ENCODE assay signal across 20 cellular contexts in the genomic region with DNA sequence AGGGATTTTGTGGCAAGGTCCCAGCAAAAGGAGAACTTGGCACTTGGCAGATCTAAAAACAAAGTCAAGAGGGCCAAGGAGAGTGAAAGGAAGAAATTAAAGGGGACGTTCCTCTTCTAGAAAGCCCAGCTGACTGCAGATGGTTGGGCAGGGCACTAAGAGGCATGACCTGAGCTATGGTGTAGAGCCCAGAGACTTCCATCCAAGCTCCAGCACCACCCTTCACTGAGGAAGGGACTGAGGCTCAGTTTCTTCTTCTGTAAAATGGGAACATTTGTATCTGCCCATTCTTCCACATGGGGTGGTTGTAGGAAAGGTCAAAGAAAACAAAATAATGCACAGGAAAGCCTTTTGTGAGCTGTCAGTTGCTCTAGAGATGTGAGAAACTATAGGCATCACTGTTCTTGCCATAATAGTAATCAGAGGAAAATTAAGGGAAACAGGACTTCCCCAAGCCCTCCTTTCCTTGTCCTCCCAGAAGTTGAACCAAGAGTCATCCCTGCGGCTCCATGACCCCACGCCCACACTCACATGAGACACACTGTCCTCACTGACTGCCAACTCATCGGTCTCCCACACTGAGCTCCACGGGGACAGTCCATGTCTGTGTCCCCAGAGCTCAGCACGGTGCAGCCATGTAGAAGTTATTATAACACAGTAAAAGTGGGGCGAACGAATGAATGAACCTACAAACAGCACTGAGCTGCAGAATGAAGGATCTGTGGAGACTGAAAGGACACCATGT. TPM values are rescaled to one million over a fixed set of nuclear protein-coding genes. Genes with fewer than 3 reads are reported as not detected.
DNase-seq lines count a peak whose midpoint lies in the region; ATAC-seq, FAIRE-seq and TF ChIP-seq lines count a peak whose summit lies in the region.
"Had no signal": no experiment of that assay in that cellular context is flagged by ENCODE, and none has a peak within 500 bp of the region (broad histone marks: within the 10 kb centered on the region; RNA-seq: fewer than 3 reads in every experiment).

No MANE protein-coding gene starts in this region.

- no peaks in the 10 kb centered on the region for H3K4me1 ChIP-seq in HepG2 (ENCODE audit: insufficient read depth, low read length)
- no peaks in the 10 kb centered on the region for H3K4me1 ChIP-seq in mesenchymal stem cell (ENCODE audit: control insufficient read depth, insufficient read depth, low read depth, low read length)
- H3K4me1 ChIP-seq in thyroid gland: peaks cover 4 to 10% of the 10 kb centered on the region in 2 donors

- no peak overlapping the region for H2AFZ ChIP-seq in HepG2 (ENCODE audit: low read length)
- no peak overlapping the region for H2AFZ ChIP-seq in mesenchymal stem cell (ENCODE audit: low read depth, low read length)
- H2AFZ ChIP-seq: GM23338 had no signal

- H3K27me3 ChIP-seq in HepG2 (ENCODE audit: control insufficient read depth in 1 of 2, insufficient read depth in 2 of 2, low read length in 2 of 2) (peaks cover 1 to 36% of the 10 kb centered on the region in 2 experiments; a peak in 4 of 5 replicates), mesenchymal stem cell (ENCODE audit: control insufficient read depth in 1 of 2, insufficient read depth in 1 of 2, low read length in 2 of 2) (peaks cover 8 to 37% of the 10 kb centered on the region in 2 experiments), thyroid gland (no peaks in the 10 kb centered on the region)
- H3K27me3 ChIP-seq: BLaER1 treated with 17β-estradiol and CSF1 and Interleukin-3, amounts not matched to agents 10 nM and 100 nM had no signal

- peaks cover 50% of the 10 kb centered on the region for H3K4me1 Mint-ChIP-seq in CD14-positive monocyte
- H3K4me1 Mint-ChIP-seq in progenitor cell of endocrine pancreas (ENCODE audit: low read depth): peaks cover 9% of the 10 kb centered on the region
- H3K4me1 Mint-ChIP-seq: CD4-positive, alpha-beta memory T cell; GM23338 had no signal

- H2BK5ac ChIP-seq in mesenchymal stem cell (ENCODE audit: low read depth, low read length, poor library complexity, severe bottlenecking): no peak overlapping the region

- H2BK12ac ChIP-seq in mesenchymal stem cell (ENCODE audit: low read length in 2 of 2): no peak overlapping the region

- TF ChIP-seq CTCF in CD14-positive monocyte (IDR thresholded peaks at IDR 0.05) (no peak), NB4 (IDR thresholded peaks at IDR 0.05; ENCODE audit: low read depth, low read length) (no peak), HepG2 (CRISPR knock-in tag; IDR thresholded peaks at IDR 0.05) (no peak), omental fat pad (IDR thresholded peaks at IDR 0.05) (no peak), progenitor cell of endocrine pancreas (IDR thresholded peaks at IDR 0.05; ENCODE audit: unreplicated experiment) (no peak), thyroid gland (IDR thresholded peaks at IDR 0.05) (no peak)

- H3K27ac Mint-ChIP-seq in CD14-positive monocyte (peak overlapping the region in 6 of 7 donors; percentile 35 to 82 (median 62)), progenitor cell of endocrine pancreas (no peak overlapping the region)
- H3K27ac Mint-ChIP-seq: CD4-positive, alpha-beta memory T cell; GM23338 had no signal

- peaks cover 85 to 99% of the 10 kb centered on the region in 2 donors for H3K36me3 Mint-ChIP-seq in CD14-positive monocyte
- H3K36me3 Mint-ChIP-seq in progenitor cell of endocrine pancreas (ENCODE audit: insufficient read depth): no peaks in the 10 kb centered on the region
- H3K36me3 Mint-ChIP-seq: CD4-positive, alpha-beta memory T cell had no signal

- no peak for TF ChIP-seq EP300 in HepG2 (IDR thresholded peaks at IDR 0.05; ENCODE audit: low read depth in 2 of 2, low read length in 2 of 2)
- no peak for TF ChIP-seq EP300 in HepG2 (CRISPR knock-in tag; IDR thresholded peaks at IDR 0.05; ENCODE audit: borderline replicate concordance)

- ATAC-seq in HepG2 (no peak), omental fat pad (ENCODE audit: low FRiP score) (peak; percentile 28), HG03439 (IDR thresholded peaks at IDR 0.05; ENCODE audit: unreplicated experiment) (no peak)
- ATAC-seq: GM23338 had no signal

- no peak overlapping the region for H4K91ac ChIP-seq in mesenchymal stem cell (ENCODE audit: low read length)

- no peaks in the 10 kb centered on the region for H3K9me3 ChIP-seq in HepG2 (ENCODE audit: low read length)
- H3K9me3 ChIP-seq in mesenchymal stem cell (ENCODE audit: control insufficient read depth, low read length): no peaks in the 10 kb centered on the region
- no peaks in the 10 kb centered on the region for H3K9me3 ChIP-seq in thyroid gland
- H3K9me3 ChIP-seq: BLaER1 treated with 17β-estradiol and CSF1 and Interleukin-3, amounts not matched to agents 10 nM and 100 nM had no signal

- no peak overlapping the region for H3K4me3 Mint-ChIP-seq in CD14-positive monocyte
- no peak overlapping the region for H3K4me3 Mint-ChIP-seq in progenitor cell of endocrine pancreas (ENCODE audit: low read depth)
- H3K4me3 Mint-ChIP-seq: CD4-positive, alpha-beta memory T cell; GM23338 had no signal

- H2BK15ac ChIP-seq in mesenchymal stem cell (ENCODE audit: low read depth, poor library complexity, severe bottlenecking): no peak overlapping the region

- no peaks in the 10 kb centered on the region for H3K79me2 ChIP-seq in HepG2 (ENCODE audit: insufficient read depth, low read length)

- intact Hi-C loops in CD14-positive monocyte (cut with micrococcal nuclease): no loop called here
- intact Hi-C loops in HepG2 (cut with micrococcal nuclease; ENCODE audit: unreplicated experiment): no loop called here
- intact Hi-C loops in thyroid gland (cut with DNase I): no loop called here

- no peak overlapping the region for H3K4ac ChIP-seq in mesenchymal stem cell (ENCODE audit: low read depth in 1 of 2, low read length in 2 of 2)

- H3K79me1 ChIP-seq in mesenchymal stem cell (replicated peaks; ENCODE audit: low read length, poor library complexity, severe bottlenecking): no peaks in the 10 kb centered on the region

- H3K4me3 ChIP-seq in NB4 (ENCODE audit: low read depth, low read length) (no peak overlapping the region), HepG2 (replicated peaks in 1 of 3; ENCODE audit: insufficient read depth in 1 of 3, low read depth in 2 of 3, low read length in 3 of 3) (no peak overlapping the region), mesenchymal stem cell (ENCODE audit: insufficient read depth in 1 of 2, low read depth in 1 of 2, low read length in 2 of 2) (no peak overlapping the region), thyroid gland (replicated peaks in 1 of 3) (no peak overlapping the region)
- H3K4me3 ChIP-seq: BLaER1 treated with 17β-estradiol and CSF1 and Interleukin-3, amounts not matched to agents 10 nM and 100 nM; GM23338 had no signal

- H2BK120ac ChIP-seq in mesenchymal stem cell (ENCODE audit: low read depth, low read length): no peak overlapping the region

- 48% methylated on average over 8 of the region's 8 CpGs for WGBS in HepG2 (ENCODE audit: low lambda C conversion rate)
- 74% methylated on average over 6 of the region's 8 CpGs for WGBS in mesenchymal stem cell
- WGBS in thyroid gland, 2 donors: 66 to 83% methylated on average over 8 of the region's 8 CpGs

- POLR2A ChIA-PET in HepG2 (lab: Yijun Ruan, JAX): interaction anchor here (1.3 kb wide), 1 partner anchor 34 kb away, joined by 3 read pairs; a partner anchor contains a TSS

- BruUV-seq in HepG2 (replicated peaks; lab: Mats Ljungman, UMichigan): no TSS peak

- in situ Hi-C loops in HepG2 (cut with HindIII; ENCODE audit: extremely low pct_ligation_motif_present, low pct_unique_long_range_greater_than_20kb): no loop called here

- CTCF ChIA-PET in HepG2 (lab: Yijun Ruan, JAX; ENCODE audit: low intra/inter-chr PET ratio, low total read pairs): no interaction called here

- H3K9ac ChIP-seq in HepG2 (ENCODE audit: insufficient read depth, low read depth, low read length): no peak overlapping the region
- no peak overlapping the region for H3K9ac ChIP-seq in mesenchymal stem cell (ENCODE audit: low read length)
- H3K9ac ChIP-seq: BLaER1 treated with 17β-estradiol and CSF1 and Interleukin-3, amounts not matched to agents 10 nM and 100 nM had no signal

- H3K23ac ChIP-seq in mesenchymal stem cell (ENCODE audit: low read length in 2 of 2): no peak overlapping the region

- H3K27me3 Mint-ChIP-seq in CD14-positive monocyte (ENCODE audit: low read depth in 3 of 3) (peaks cover 0 to 3% (median 0%) of the 10 kb centered on the region in 3 donors), progenitor cell of endocrine pancreas (peaks cover 53% of the 10 kb centered on the region)

- H3K14ac ChIP-seq in mesenchymal stem cell (ENCODE audit: low read length in 2 of 2): no peak overlapping the region

- peaks cover 0 to 2% (median 0%) of the 10 kb centered on the region in 7 donors for H3K9me3 Mint-ChIP-seq in CD14-positive monocyte
- no peaks in the 10 kb centered on the region for H3K9me3 Mint-ChIP-seq in progenitor cell of endocrine pancreas (ENCODE audit: low read depth)
- H3K9me3 Mint-ChIP-seq: CD4-positive, alpha-beta memory T cell; GM23338 had no signal

- no peak overlapping the region for H3K18ac ChIP-seq in mesenchymal stem cell (ENCODE audit: low read depth in 1 of 2, low read length in 2 of 2)

- H4K20me1 ChIP-seq in HepG2 (ENCODE audit: insufficient read depth, low read length): no peaks in the 10 kb centered on the region

- FAIRE-seq in HepG2 (lab: Jason Lieb, UNC): no peak
- FAIRE-seq: G401.6, GM12891 had no signal

- H2AK5ac ChIP-seq in mesenchymal stem cell (ENCODE audit: low read length, severe bottlenecking): no peak overlapping the region

- H3K36me3 ChIP-seq in HepG2 (replicated peaks in 1 of 2; ENCODE audit: control insufficient read depth in 1 of 2, insufficient read depth in 2 of 2, low read length in 2 of 2) (no peaks in the 10 kb centered on the region), mesenchymal stem cell (ENCODE audit: control insufficient read depth in 1 of 2, insufficient read depth in 2 of 2, low read depth in 1 of 2, low read length in 2 of 2) (no peaks in the 10 kb centered on the region), thyroid gland (no peaks in the 10 kb centered on the region)

- DNase-seq in CD14-positive monocyte (ENCODE audit: low spot score): no peak
- peak; percentile 15 for DNase-seq in NB4 (ENCODE audit: low read depth)
- no peak for DNase-seq in HepG2 (ENCODE audit: low spot score)
- DNase-seq in omental fat pad (ENCODE audit: low spot score): no peak
- no peak for DNase-seq in progenitor cell of endocrine pancreas (ENCODE audit: low spot score, unreplicated experiment)
- DNase-seq in mesenchymal stem cell: no peak
- DNase-seq in thyroid gland: no peak
- DNase-seq: ACHN; CD4-positive, alpha-beta memory T cell; DMS153; DMS79 treated with DMSO at 0.1 percent for 48 hours; EL; H7 had no signal

- H3K27ac ChIP-seq in HepG2 (ENCODE audit: extremely low read length, insufficient read depth, low read length): no peak overlapping the region
- no peak overlapping the region for H3K27ac ChIP-seq in mesenchymal stem cell (ENCODE audit: low read length, poor library complexity, severe bottlenecking)
- H3K27ac ChIP-seq in thyroid gland: no peak overlapping the region
- H3K27ac ChIP-seq: BLaER1 treated with 17β-estradiol and CSF1 and Interleukin-3, amounts not matched to agents 10 nM and 100 nM; HL-60 had no signal

- no peak overlapping the region for H3K4me2 ChIP-seq in HepG2 (ENCODE audit: low read depth, low read length)
- H3K4me2 ChIP-seq in mesenchymal stem cell (ENCODE audit: low read length, poor library complexity, severe bottlenecking): no peak overlapping the region
- H3K4me2 ChIP-seq: GM23338 had no signal

- no peak for TF ChIP-seq POLR2A in NB4 (IDR thresholded peaks at IDR 0.05; ENCODE audit: extremely low read depth, insufficient read length)
- TF ChIP-seq POLR2A in HepG2 (IDR thresholded peaks at IDR 0.05; ENCODE audit: insufficient read depth in 1 of 2, low read depth in 2 of 2, low read length in 2 of 2): no peak
- TF ChIP-seq POLR2A in thyroid gland (IDR thresholded peaks at IDR 0.05): no peak

- TF ChIP-seq RAD21 in HepG2 (CRISPR knock-in tag; IDR thresholded peaks at IDR 0.05): no peak

- no peak overlapping the region for H4K8ac ChIP-seq in mesenchymal stem cell (ENCODE audit: low read length)

RNA-seq across cellular contexts. Expression of a gene that starts 10.4 kb away (rescaled TPM):
- 100 to 1,000 TPM; 112 to 175 TPM for polyA plus RNA-seq in CD14-positive monocyte
- total RNA-seq in HepG2 (2016; rRNA removed; fragmentation: Illumina TruSeq; extraction: Trizol): not detected in 2 replicates
- total RNA-seq in HepG2 (2016; cell fraction: cytosol; rRNA removed; fragmentation: Illumina TruSeq; extraction: Trizol; ENCODE audit: low read depth): not detected in 2 replicates
- not detected in 2 replicates for total RNA-seq in HepG2 (2016; cell fraction: insoluble cytoplasmic fraction; rRNA removed; fragmentation: Illumina TruSeq; extraction: Trizol)
- not detected in 2 replicates for total RNA-seq in HepG2 (2016; cell fraction: membrane; rRNA removed; fragmentation: Illumina TruSeq; extraction: Trizol)
- total RNA-seq in HepG2 (2016; cell fraction: nucleus; rRNA removed; fragmentation: Illumina TruSeq; extraction: Trizol): not detected in 2 replicates
- polyA plus RNA-seq in HepG2 (2011; rRNA removed): not detected in 2 replicates
- polyA plus RNA-seq in HepG2 (2011; cell fraction: cytosol; rRNA removed): not detected in 2 replicates
- not detected in 2 replicates for polyA plus RNA-seq in HepG2 (2011; cell fraction: nucleus; rRNA removed)
- polyA plus RNA-seq in HepG2 (2012): not detected in 2 replicates
- not detected in 2 replicates for polyA plus RNA-seq in HepG2 (2016; cell fraction: cytosol; fragmentation: Illumina TruSeq; extraction: Trizol; ENCODE audit: low read depth)
- not detected in 2 replicates for polyA plus RNA-seq in HepG2 (2016; cell fraction: insoluble cytoplasmic fraction; fragmentation: Illumina TruSeq; extraction: Trizol; ENCODE audit: low read depth)
- not detected in 2 replicates for polyA plus RNA-seq in HepG2 (2016; cell fraction: membrane; fragmentation: Illumina TruSeq; extraction: Trizol; ENCODE audit: low read depth)
- not detected in 2 replicates for polyA plus RNA-seq in HepG2 (2016; cell fraction: nucleus; fragmentation: Illumina TruSeq; extraction: Trizol; ENCODE audit: insufficient read depth, low read depth)
- polyA minus RNA-seq in HepG2 (2011; rRNA and poly(A)+ RNA removed; ENCODE audit: low replicate concordance): not detected in 2 replicates
- not detected in 2 replicates for polyA minus RNA-seq in HepG2 (2011; cell fraction: cytosol; rRNA and poly(A)+ RNA removed)
- polyA minus RNA-seq in HepG2 (2011; cell fraction: nucleus; rRNA and poly(A)+ RNA removed): not detected in 2 replicates
- total RNA-seq in omental fat pad: 1 to 10 TPM in 3 of 4 donors, not detected in 1; 1.1 to 2.5 (median 2.2) TPM
- total RNA-seq in progenitor cell of endocrine pancreas: not detected in 2 replicates
- not detected for polyA plus RNA-seq in mesenchymal stem cell (2013, experiment 1 of 2)
- polyA plus RNA-seq in mesenchymal stem cell (2013, experiment 2 of 2): not detected
- total RNA-seq in thyroid gland: not detected
- total RNA-seq: A172, GM23338, H7 had no signal
- polyA plus RNA-seq: CD4-positive, alpha-beta memory T cell; GM23338 had no signal

RNA-seq across cellular contexts. Expression of a gene that starts 34.8 kb away (rescaled TPM):
- polyA plus RNA-seq in CD14-positive monocyte (10 to 100 TPM; 26.8 to 40.9 TPM), HepG2 (2011; rRNA removed) (3.7 and 4.7 TPM in 2 replicates)
- total RNA-seq in HepG2 (2016; rRNA removed; fragmentation: Illumina TruSeq; extraction: Trizol) (0.91 and 1.1 TPM in 2 replicates), omental fat pad (1 to 10 TPM in 2 of 4 donors, under 1 TPM in 2; 0.48 to 3.0 (median 1.4) TPM), progenitor cell of endocrine pancreas (3.2 TPM in 2 replicates), thyroid gland (1 to 10 TPM in 1 of 4 donors, under 1 TPM in 3; 0.33 to 1.8 (median 0.39) TPM)
- total RNA-seq in HepG2 (2016; cell fraction: cytosol; rRNA removed; fragmentation: Illumina TruSeq; extraction: Trizol; ENCODE audit: low read depth): 0.30 TPM in 1 of 2 replicates, not detected in the other
- 0.73 and 1.0 TPM in 2 replicates for total RNA-seq in HepG2 (2016; cell fraction: insoluble cytoplasmic fraction; rRNA removed; fragmentation: Illumina TruSeq; extraction: Trizol)
- total RNA-seq in HepG2 (2016; cell fraction: membrane; rRNA removed; fragmentation: Illumina TruSeq; extraction: Trizol): 0.83 and 0.93 TPM in 2 replicates
- total RNA-seq in HepG2 (2016; cell fraction: nucleus; rRNA removed; fragmentation: Illumina TruSeq; extraction: Trizol): 0.96 and 1.3 TPM in 2 replicates
- polyA plus RNA-seq in HepG2 (2011; cell fraction: cytosol; rRNA removed): 2.1 and 2.8 TPM in 2 replicates
- polyA plus RNA-seq in HepG2 (2011; cell fraction: nucleus; rRNA removed): 7.0 and 8.4 TPM in 2 replicates
- 1.8 and 2.4 TPM in 2 replicates for polyA plus RNA-seq in HepG2 (2012)
- 0.18 and 0.22 TPM in 2 replicates for polyA plus RNA-seq in HepG2 (2016; cell fraction: cytosol; fragmentation: Illumina TruSeq; extraction: Trizol; ENCODE audit: low read depth)
- 0.83 and 0.93 TPM in 2 replicates for polyA plus RNA-seq in HepG2 (2016; cell fraction: insoluble cytoplasmic fraction; fragmentation: Illumina TruSeq; extraction: Trizol; ENCODE audit: low read depth)
- 0.48 and 0.49 TPM in 2 replicates for polyA plus RNA-seq in HepG2 (2016; cell fraction: membrane; fragmentation: Illumina TruSeq; extraction: Trizol; ENCODE audit: low read depth)
- polyA plus RNA-seq in HepG2 (2016; cell fraction: nucleus; fragmentation: Illumina TruSeq; extraction: Trizol; ENCODE audit: insufficient read depth, low read depth): 2.4 and 2.8 TPM in 2 replicates
- polyA minus RNA-seq in HepG2 (2011; rRNA and poly(A)+ RNA removed; ENCODE audit: low replicate concordance): 2.2 TPM in 1 of 2 replicates, not detected in the other
- polyA minus RNA-seq in HepG2 (2011; cell fraction: cytosol; rRNA and poly(A)+ RNA removed): 0.70 and 2.0 TPM in 2 replicates
- polyA minus RNA-seq in HepG2 (2011; cell fraction: nucleus; rRNA and poly(A)+ RNA removed): 1.4 and 1.7 TPM in 2 replicates
- 2.4 TPM for polyA plus RNA-seq in mesenchymal stem cell (2013, experiment 1 of 2)
- polyA plus RNA-seq in mesenchymal stem cell (2013, experiment 2 of 2): 1.9 TPM
- total RNA-seq: A172 had no signal

RNA-seq across cellular contexts. Expression of a gene that starts 46.1 kb away (rescaled TPM):
- 100 to 1,000 TPM; 131 to 149 TPM for polyA plus RNA-seq in CD14-positive monocyte
- total RNA-seq in HepG2 (2016; rRNA removed; fragmentation: Illumina TruSeq; extraction: Trizol): 138 and 169 TPM in 2 replicates
- 27.0 and 28.2 TPM in 2 replicates for total RNA-seq in HepG2 (2016; cell fraction: cytosol; rRNA removed; fragmentation: Illumina TruSeq; extraction: Trizol; ENCODE audit: low read depth)
- total RNA-seq in HepG2 (2016; cell fraction: insoluble cytoplasmic fraction; rRNA removed; fragmentation: Illumina TruSeq; extraction: Trizol): 118 and 171 TPM in 2 replicates
- 64.4 and 79.9 TPM in 2 replicates for total RNA-seq in HepG2 (2016; cell fraction: membrane; rRNA removed; fragmentation: Illumina TruSeq; extraction: Trizol)
- 75.3 and 85.2 TPM in 2 replicates for total RNA-seq in HepG2 (2016; cell fraction: nucleus; rRNA removed; fragmentation: Illumina TruSeq; extraction: Trizol)
- polyA plus RNA-seq in HepG2 (2011; rRNA removed): 266 and 269 TPM in 2 replicates
- polyA plus RNA-seq in HepG2 (2011; cell fraction: cytosol; rRNA removed): 232 and 243 TPM in 2 replicates
- 152 and 164 TPM in 2 replicates for polyA plus RNA-seq in HepG2 (2011; cell fraction: nucleus; rRNA removed)
- 209 and 226 TPM in 2 replicates for polyA plus RNA-seq in HepG2 (2012)
- polyA plus RNA-seq in HepG2 (2016; cell fraction: cytosol; fragmentation: Illumina TruSeq; extraction: Trizol; ENCODE audit: low read depth): 52.4 and 55.7 TPM in 2 replicates
- 275 and 359 TPM in 2 replicates for polyA plus RNA-seq in HepG2 (2016; cell fraction: insoluble cytoplasmic fraction; fragmentation: Illumina TruSeq; extraction: Trizol; ENCODE audit: low read depth)
- 109 and 126 TPM in 2 replicates for polyA plus RNA-seq in HepG2 (2016; cell fraction: membrane; fragmentation: Illumina TruSeq; extraction: Trizol; ENCODE audit: low read depth)
- polyA plus RNA-seq in HepG2 (2016; cell fraction: nucleus; fragmentation: Illumina TruSeq; extraction: Trizol; ENCODE audit: insufficient read depth, low read depth): 248 and 253 TPM in 2 replicates
- polyA minus RNA-seq in HepG2 (2011; rRNA and poly(A)+ RNA removed; ENCODE audit: low replicate concordance): 92.0 and 295 TPM in 2 replicates
- 130 and 139 TPM in 2 replicates for polyA minus RNA-seq in HepG2 (2011; cell fraction: cytosol; rRNA and poly(A)+ RNA removed)
- 62.8 and 68.1 TPM in 2 replicates for polyA minus RNA-seq in HepG2 (2011; cell fraction: nucleus; rRNA and poly(A)+ RNA removed)
- 10 to 100 TPM; 18.0 to 51.7 (median 21.8) TPM for total RNA-seq in omental fat pad
- total RNA-seq in progenitor cell of endocrine pancreas: 135 and 143 TPM in 2 replicates
- 126 TPM for polyA plus RNA-seq in mesenchymal stem cell (2013, experiment 1 of 2)
- polyA plus RNA-seq in mesenchymal stem cell (2013, experiment 2 of 2): 126 TPM
- 10 to 100 TPM; 21.9 to 63.4 (median 43.8) TPM for total RNA-seq in thyroid gland
